In the genomic region with DNA sequence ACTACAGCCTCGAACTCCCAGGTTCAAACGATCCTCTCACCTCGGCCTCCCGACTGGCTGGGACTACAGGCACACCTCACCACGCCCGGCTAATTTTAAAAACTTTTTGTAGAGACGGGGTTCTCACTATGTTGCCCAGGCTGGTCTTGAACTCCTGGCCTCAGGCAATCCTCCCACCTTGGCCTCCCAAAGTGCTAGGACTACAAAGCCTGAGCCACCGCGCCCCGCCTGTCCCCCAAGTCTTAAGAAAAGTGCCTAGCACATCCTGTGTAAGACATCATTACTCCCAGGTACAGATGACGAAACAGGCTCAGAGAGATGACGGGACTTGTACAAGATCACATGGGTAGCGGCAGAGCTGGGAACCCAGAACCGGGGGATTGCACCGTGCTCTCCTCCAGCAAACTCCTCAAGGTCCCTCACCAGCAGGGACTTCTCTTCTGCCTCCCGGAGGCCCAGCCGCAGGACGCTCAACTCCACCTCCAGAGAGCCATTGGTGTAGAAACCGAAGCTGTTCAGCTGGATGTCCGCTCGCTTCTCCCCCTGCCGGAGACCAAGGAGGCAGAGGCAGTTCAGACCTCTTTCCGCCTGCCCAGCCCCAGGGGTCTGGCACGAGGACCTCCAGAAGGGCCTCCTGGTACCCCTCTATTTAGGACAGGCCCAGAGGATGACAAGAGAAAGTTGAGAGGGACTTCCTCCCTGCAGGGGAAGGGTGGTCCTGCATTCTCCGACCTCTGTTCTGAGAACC, we compare ENCODE assay signal across 1 cellular context.
TF ChIP-seq lines count a peak whose summit lies in the region.

No MANE protein-coding gene starts in this region.

TF ChIP-seq in HepG2, 621 proteins besides CTCF, POLR2A, EP300 and RAD21 (continued from another document and continues in another):
- TF ChIP-seq, protein P1, sequence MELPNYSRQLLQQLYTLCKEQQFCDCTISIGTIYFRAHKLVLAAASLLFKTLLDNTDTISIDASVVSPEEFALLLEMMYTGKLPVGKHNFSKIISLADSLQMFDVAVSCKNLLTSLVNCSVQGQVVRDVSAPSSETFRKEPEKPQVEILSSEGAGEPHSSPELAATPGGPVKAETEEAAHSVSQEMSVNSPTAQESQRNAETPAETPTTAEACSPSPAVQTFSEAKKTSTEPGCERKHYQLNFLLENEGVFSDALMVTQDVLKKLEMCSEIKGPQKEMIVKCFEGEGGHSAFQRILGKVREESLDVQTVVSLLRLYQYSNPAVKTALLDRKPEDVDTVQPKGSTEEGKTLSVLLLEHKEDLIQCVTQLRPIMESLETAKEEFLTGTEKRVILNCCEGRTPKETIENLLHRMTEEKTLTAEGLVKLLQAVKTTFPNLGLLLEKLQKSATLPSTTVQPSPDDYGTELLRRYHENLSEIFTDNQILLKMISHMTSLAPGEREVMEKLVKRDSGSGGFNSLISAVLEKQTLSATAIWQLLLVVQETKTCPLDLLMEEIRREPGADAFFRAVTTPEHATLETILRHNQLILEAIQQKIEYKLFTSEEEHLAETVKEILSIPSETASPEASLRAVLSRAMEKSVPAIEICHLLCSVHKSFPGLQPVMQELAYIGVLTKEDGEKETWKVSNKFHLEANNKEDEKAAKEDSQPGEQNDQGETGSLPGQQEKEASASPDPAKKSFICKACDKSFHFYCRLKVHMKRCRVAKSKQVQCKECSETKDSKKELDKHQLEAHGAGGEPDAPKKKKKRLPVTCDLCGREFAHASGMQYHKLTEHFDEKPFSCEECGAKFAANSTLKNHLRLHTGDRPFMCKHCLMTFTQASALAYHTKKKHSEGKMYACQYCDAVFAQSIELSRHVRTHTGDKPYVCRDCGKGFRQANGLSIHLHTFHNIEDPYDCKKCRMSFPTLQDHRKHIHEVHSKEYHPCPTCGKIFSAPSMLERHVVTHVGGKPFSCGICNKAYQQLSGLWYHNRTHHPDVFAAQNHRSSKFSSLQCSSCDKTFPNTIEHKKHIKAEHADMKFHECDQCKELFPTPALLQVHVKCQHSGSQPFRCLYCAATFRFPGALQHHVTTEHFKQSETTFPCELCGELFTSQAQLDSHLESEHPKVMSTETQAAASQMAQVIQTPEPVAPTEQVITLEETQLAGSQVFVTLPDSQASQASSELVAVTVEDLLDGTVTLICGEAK (IDR thresholded peaks at IDR 0.05): no peak
- TF ChIP-seq, protein P1 (CRISPR knock-in tag; IDR thresholded peaks at IDR 0.05): no peak
- TF ChIP-seq SALL2 (CRISPR knock-in tag; IDR thresholded peaks at IDR 0.05): no peak; the same call in 1 of the 2 replicates
- no peak for TF ChIP-seq STAT5B (CRISPR knock-in tag; IDR thresholded peaks at IDR 0.05)
- TF ChIP-seq, protein P2, sequence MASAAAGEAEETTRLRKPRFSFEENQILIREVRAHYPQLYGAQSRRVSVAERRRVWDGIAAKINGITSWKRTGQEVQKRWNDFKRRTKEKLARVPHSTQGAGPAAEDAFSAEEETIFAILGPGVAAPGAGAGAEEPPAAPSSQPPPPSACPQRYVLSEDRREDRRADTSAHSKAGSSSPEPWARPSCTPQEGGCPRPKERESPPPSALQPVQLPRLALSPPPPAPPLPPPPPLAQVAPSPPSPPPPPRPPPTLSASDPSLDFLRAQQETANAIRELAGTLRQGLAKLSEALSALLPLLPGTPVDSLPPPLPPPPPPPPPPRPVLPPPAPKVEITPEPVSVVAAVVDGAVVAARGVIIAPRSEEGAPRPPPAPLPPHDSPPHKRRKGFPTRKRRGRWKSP (CRISPR knock-in tag; IDR thresholded peaks at IDR 0.05): no peak
- TF ChIP-seq, protein P3, sequence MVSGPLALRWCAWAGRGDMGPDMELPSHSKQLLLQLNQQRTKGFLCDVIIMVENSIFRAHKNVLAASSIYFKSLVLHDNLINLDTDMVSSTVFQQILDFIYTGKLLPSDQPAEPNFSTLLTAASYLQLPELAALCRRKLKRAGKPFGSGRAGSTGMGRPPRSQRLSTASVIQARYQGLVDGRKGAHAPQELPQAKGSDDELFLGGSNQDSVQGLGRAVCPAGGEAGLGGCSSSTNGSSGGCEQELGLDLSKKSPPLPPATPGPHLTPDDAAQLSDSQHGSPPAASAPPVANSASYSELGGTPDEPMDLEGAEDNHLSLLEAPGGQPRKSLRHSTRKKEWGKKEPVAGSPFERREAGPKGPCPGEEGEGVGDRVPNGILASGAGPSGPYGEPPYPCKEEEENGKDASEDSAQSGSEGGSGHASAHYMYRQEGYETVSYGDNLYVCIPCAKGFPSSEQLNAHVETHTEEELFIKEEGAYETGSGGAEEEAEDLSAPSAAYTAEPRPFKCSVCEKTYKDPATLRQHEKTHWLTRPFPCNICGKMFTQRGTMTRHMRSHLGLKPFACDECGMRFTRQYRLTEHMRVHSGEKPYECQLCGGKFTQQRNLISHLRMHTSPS (CRISPR knock-in tag; IDR thresholded peaks at IDR 0.05; ENCODE audit: low read depth): no peak
- TF ChIP-seq FOXJ3 (CRISPR knock-in tag; IDR thresholded peaks at IDR 0.05; ENCODE audit: borderline replicate concordance): no peak
- TF ChIP-seq RCOR2 (CRISPR knock-in tag; IDR thresholded peaks at IDR 0.05): no peak
- TF ChIP-seq THYN1 (CRISPR knock-in tag; IDR thresholded peaks at IDR 0.05; ENCODE audit: borderline replicate concordance, low read depth): no peak
- TF ChIP-seq ZNF558 (CRISPR knock-in tag; IDR thresholded peaks at IDR 0.05; ENCODE audit: borderline replicate concordance): no peak
- no peak for TF ChIP-seq SNRNP70 (IDR thresholded peaks at IDR 0.05; ENCODE audit: low read depth, low read length)
- TF ChIP-seq, protein P4, sequence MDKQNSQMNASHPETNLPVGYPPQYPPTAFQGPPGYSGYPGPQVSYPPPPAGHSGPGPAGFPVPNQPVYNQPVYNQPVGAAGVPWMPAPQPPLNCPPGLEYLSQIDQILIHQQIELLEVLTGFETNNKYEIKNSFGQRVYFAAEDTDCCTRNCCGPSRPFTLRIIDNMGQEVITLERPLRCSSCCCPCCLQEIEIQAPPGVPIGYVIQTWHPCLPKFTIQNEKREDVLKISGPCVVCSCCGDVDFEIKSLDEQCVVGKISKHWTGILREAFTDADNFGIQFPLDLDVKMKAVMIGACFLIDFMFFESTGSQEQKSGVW (CRISPR knock-in tag; IDR thresholded peaks at IDR 0.05; ENCODE audit: borderline replicate concordance): no peak
- TF ChIP-seq ZNF121 (CRISPR knock-in tag; IDR thresholded peaks at IDR 0.05): no peak
- no peak for TF ChIP-seq ZNF264 (CRISPR knock-in tag; IDR thresholded peaks at IDR 0.05)
- no peak for TF ChIP-seq ZNF274 (CRISPR knock-in tag; IDR thresholded peaks at IDR 0.05)
- no peak for TF ChIP-seq CAMTA2 (CRISPR knock-in tag; IDR thresholded peaks at IDR 0.05; ENCODE audit: borderline replicate concordance)
- peak; percentile 50 for TF ChIP-seq SMC3 (IDR thresholded peaks at IDR 0.05; ENCODE audit: low read length)
- TF ChIP-seq NFYB (CRISPR knock-in tag; IDR thresholded peaks at IDR 0.05): no peak; the same call in 1 of the 2 replicates
- no peak for TF ChIP-seq ZNF431 (CRISPR knock-in tag; IDR thresholded peaks at IDR 0.05; ENCODE audit: borderline replicate concordance, low read depth)
- TF ChIP-seq, protein P5, sequence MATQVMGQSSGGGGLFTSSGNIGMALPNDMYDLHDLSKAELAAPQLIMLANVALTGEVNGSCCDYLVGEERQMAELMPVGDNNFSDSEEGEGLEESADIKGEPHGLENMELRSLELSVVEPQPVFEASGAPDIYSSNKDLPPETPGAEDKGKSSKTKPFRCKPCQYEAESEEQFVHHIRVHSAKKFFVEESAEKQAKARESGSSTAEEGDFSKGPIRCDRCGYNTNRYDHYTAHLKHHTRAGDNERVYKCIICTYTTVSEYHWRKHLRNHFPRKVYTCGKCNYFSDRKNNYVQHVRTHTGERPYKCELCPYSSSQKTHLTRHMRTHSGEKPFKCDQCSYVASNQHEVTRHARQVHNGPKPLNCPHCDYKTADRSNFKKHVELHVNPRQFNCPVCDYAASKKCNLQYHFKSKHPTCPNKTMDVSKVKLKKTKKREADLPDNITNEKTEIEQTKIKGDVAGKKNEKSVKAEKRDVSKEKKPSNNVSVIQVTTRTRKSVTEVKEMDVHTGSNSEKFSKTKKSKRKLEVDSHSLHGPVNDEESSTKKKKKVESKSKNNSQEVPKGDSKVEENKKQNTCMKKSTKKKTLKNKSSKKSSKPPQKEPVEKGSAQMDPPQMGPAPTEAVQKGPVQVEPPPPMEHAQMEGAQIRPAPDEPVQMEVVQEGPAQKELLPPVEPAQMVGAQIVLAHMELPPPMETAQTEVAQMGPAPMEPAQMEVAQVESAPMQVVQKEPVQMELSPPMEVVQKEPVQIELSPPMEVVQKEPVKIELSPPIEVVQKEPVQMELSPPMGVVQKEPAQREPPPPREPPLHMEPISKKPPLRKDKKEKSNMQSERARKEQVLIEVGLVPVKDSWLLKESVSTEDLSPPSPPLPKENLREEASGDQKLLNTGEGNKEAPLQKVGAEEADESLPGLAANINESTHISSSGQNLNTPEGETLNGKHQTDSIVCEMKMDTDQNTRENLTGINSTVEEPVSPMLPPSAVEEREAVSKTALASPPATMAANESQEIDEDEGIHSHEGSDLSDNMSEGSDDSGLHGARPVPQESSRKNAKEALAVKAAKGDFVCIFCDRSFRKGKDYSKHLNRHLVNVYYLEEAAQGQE (IDR thresholded peaks at IDR 0.05; ENCODE audit: borderline replicate concordance in 1 of 2, low read depth in 1 of 2, low read length in 2 of 2): no peak
- TF ChIP-seq, protein P6, sequence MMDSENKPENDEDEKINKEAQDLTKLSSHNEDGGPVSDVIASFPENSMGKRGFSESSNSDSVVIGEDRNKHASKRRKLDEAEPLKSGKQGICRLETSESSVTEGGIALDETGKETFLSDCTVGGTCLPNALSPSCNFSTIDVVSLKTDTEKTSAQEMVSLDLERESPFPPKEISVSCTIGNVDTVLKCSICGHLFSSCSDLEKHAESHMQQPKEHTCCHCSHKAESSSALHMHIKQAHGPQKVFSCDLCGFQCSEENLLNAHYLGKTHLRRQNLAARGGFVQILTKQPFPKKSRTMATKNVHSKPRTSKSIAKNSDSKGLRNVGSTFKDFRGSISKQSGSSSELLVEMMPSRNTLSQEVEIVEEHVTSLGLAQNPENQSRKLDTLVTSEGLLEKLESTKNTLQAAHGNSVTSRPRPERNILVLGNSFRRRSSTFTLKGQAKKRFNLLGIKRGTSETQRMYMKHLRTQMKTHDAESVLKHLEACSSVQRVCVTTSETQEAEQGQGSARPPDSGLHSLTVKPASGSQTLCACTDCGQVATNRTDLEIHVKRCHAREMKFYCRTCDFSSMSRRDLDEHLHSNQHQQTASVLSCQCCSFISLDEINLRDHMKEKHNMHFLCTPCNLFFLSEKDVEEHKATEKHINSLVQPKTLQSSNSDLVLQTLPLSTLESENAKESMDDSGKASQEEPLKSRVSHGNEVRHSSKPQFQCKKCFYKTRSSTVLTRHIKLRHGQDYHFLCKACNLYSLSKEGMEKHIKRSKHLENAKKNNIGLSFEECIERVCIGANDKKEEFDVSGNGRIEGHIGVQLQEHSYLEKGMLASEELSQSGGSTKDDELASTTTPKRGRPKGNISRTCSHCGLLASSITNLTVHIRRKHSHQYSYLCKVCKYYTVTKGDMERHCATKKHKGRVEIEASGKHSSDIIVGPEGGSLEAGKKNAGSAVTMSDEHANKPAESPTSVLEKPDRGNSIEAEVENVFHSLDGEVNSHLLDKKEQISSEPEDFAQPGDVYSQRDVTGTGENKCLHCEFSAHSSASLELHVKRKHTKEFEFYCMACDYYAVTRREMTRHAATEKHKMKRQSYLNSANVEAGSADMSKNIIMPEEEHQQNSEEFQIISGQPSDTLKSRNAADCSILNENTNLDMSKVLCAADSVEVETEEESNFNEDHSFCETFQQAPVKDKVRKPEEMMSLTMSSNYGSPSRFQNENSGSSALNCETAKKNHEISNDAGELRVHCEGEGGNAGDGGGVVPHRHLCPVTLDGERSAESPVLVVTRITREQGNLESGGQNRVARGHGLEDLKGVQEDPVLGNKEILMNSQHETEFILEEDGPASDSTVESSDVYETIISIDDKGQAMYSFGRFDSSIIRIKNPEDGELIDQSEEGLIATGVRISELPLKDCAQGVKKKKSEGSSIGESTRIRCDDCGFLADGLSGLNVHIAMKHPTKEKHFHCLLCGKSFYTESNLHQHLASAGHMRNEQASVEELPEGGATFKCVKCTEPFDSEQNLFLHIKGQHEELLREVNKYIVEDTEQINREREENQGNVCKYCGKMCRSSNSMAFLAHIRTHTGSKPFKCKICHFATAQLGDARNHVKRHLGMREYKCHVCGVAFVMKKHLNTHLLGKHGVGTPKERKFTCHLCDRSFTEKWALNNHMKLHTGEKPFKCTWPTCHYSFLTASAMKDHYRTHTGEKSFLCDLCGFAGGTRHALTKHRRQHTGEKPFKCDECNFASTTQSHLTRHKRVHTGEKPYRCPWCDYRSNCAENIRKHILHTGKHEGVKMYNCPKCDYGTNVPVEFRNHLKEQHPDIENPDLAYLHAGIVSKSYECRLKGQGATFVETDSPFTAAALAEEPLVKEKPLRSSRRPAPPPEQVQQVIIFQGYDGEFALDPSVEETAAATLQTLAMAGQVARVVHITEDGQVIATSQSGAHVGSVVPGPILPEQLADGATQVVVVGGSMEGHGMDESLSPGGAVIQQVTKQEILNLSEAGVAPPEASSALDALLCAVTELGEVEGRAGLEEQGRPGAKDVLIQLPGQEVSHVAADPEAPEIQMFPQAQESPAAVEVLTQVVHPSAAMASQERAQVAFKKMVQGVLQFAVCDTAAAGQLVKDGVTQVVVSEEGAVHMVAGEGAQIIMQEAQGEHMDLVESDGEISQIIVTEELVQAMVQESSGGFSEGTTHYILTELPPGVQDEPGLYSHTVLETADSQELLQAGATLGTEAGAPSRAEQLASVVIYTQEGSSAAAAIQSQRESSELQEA (CRISPR knock-in tag; IDR thresholded peaks at IDR 0.05; ENCODE audit: not compliant biosample characterization): no peak
- TF ChIP-seq NAIF1 (CRISPR knock-in tag; IDR thresholded peaks at IDR 0.05; ENCODE audit: borderline replicate concordance): no peak
